In genomic region chrX:153416781-153417180, GRCh38 we compare ENCODE assay signal across 32 cellular contexts. TPM values are rescaled to one million over a fixed set of nuclear protein-coding genes. Genes with fewer than 3 reads are reported as not detected.
DNase-seq lines count a peak whose midpoint lies in the region; ATAC-seq and TF ChIP-seq lines count a peak whose summit lies in the region.
"Had no signal": no experiment of that assay in that cellular context is flagged by ENCODE, and none has a peak within 500 bp of the region (broad histone marks: within the 10 kb centered on the region; RNA-seq: fewer than 3 reads in every experiment).

No MANE protein-coding gene starts in this region.

- in situ Hi-C loops in transverse colon (cut with MboI; ENCODE audit: low pct_ligation_motif_present in 1 of 4, low pct_unique_long_range_greater_than_20kb in 1 of 4, low sequenced_read_pairs in 3 of 4): no loop called here

- H3K9me3 Mint-ChIP-seq in T-helper 2 cell treated with Interferon-gamma antibody and Interleukin-4, amounts not matched to agents 5 μg/mL and 100 μg/mL, for 36 hours: no peaks in the 10 kb centered on the region
- H3K9me3 Mint-ChIP-seq: activated naive CD4-positive, alpha-beta T cell treated with anti-CD3 and anti-CD28 coated beads, Interleukin-2, amount 10 ng/mL, durations not matched to agents 7 days and 5 days; naive thymus-derived CD8-positive, alpha-beta T cell; T-cell had no signal

- no peak overlapping the region for H3K27ac ChIP-seq in BLaER1 treated with 17β-estradiol and CSF1 and Interleukin-3, amounts not matched to agents 10 nM and 100 nM
- H3K27ac ChIP-seq in PC-3 (ENCODE audit: low read length): no peak overlapping the region
- H3K27ac ChIP-seq in transverse colon: no peak overlapping the region
- H3K27ac ChIP-seq: C4-2B, coronary artery, esophagus squamous epithelium, gastroesophageal sphincter, ovary, Peyer's patch, thoracic aorta, vagina had no signal

- no peak overlapping the region for H3K4me3 ChIP-seq in BLaER1 treated with 17β-estradiol and CSF1 and Interleukin-3, amounts not matched to agents 10 nM and 100 nM
- H3K4me3 ChIP-seq in fibroblast of mammary gland (ENCODE audit: control insufficient read depth, low read depth, low read length): no peak overlapping the region
- H3K4me3 ChIP-seq in PC-3 (ENCODE audit: low read length): no peak overlapping the region
- H3K4me3 ChIP-seq in transverse colon: no peak overlapping the region
- H3K4me3 ChIP-seq: coronary artery, esophagus squamous epithelium, gastroesophageal sphincter, ovary, Peyer's patch, thoracic aorta, vagina had no signal

- TF ChIP-seq CTCF in fibroblast of mammary gland (conservative IDR thresholded peaks at IDR 0.05; ENCODE audit: control insufficient read depth, insufficient read depth, low read depth, low read length): no peak
- no peak for TF ChIP-seq CTCF in PC-3 (conservative IDR thresholded peaks at IDR 0.05; ENCODE audit: low read depth, low read length)
- no peak for TF ChIP-seq CTCF in transverse colon (IDR thresholded peaks at IDR 0.05)

- no peak overlapping the region for H3K9ac ChIP-seq in BLaER1 treated with 17β-estradiol and CSF1 and Interleukin-3, amounts not matched to agents 10 nM and 100 nM
- no peak overlapping the region for H3K9ac ChIP-seq in PC-3 (ENCODE audit: low read length)

- no peak overlapping the region for H3K4me3 Mint-ChIP-seq in T-helper 2 cell treated with Interferon-gamma antibody and Interleukin-4, amounts not matched to agents 5 μg/mL and 100 μg/mL, for 36 hours
- H3K4me3 Mint-ChIP-seq: activated naive CD4-positive, alpha-beta T cell treated with anti-CD3 and anti-CD28 coated beads, Interleukin-2, amount 10 ng/mL, durations not matched to agents 7 days and 5 days; endodermal cell; naive thymus-derived CD8-positive, alpha-beta T cell; T-cell had no signal

- H3K27ac Mint-ChIP-seq in T-helper 2 cell treated with Interferon-gamma antibody and Interleukin-4, amounts not matched to agents 5 μg/mL and 100 μg/mL, for 36 hours: no peak overlapping the region
- H3K27ac Mint-ChIP-seq: activated naive CD4-positive, alpha-beta T cell treated with anti-CD3 and anti-CD28 coated beads, Interleukin-2, amount 10 ng/mL, durations not matched to agents 7 days and 5 days; endodermal cell; T-cell had no signal

- BruUV-seq in PC-3 (replicated peaks; lab: Mats Ljungman, UMichigan): no TSS peak

- H3K36me3 Mint-ChIP-seq in T-helper 2 cell treated with Interferon-gamma antibody and Interleukin-4, amounts not matched to agents 5 μg/mL and 100 μg/mL, for 36 hours (ENCODE audit: low read depth): no peaks in the 10 kb centered on the region
- H3K36me3 Mint-ChIP-seq: activated naive CD4-positive, alpha-beta T cell treated with anti-CD3 and anti-CD28 coated beads, Interleukin-2, amount 10 ng/mL, durations not matched to agents 7 days and 5 days; naive thymus-derived CD8-positive, alpha-beta T cell; T-cell had no signal

- H3K9me2 ChIP-seq in PC-3 (replicated peaks; ENCODE audit: low read length): no peaks in the 10 kb centered on the region

- peak; percentile 7 for DNase-seq in NCI-H82 treated with DMSO at 0.1 percent for 48 hours (lab: John Stamatoyannopoulos, UW; ENCODE audit: unreplicated experiment)
- peak; percentile 9 for DNase-seq in fibroblast of mammary gland (ENCODE audit: low read depth)
- no peak for DNase-seq in T-helper 2 cell treated with Interferon-gamma antibody and Interleukin-4, amounts not matched to agents 5 μg/mL and 100 μg/mL, for 36 hours (ENCODE audit: low spot score)
- no peak for DNase-seq in PC-3
- DNase-seq in transverse colon: no peak
- DNase-seq: activated CD4-positive, alpha-beta T cell treated with anti-CD3 and anti-CD28 coated beads for 4 hours; activated naive CD4-positive, alpha-beta T cell treated with anti-CD3 and anti-CD28 coated beads, Interleukin-2, amount 10 ng/mL, durations not matched to agents 7 days and 5 days; activated T-cell treated with anti-CD3 and anti-CD28 coated beads, Interleukin-2, amount 50 U/mL, for 48 hours; amygdala; endodermal cell; esophagus squamous epithelium; hippocampal formation; midbrain; naive thymus-derived CD8-positive, alpha-beta T cell; NCI-H1048; NCI-H187 treated with DMSO at 0.1 percent for 48 hours; NCI-H446; Peyer's patch; stimulated activated CD4-positive, alpha-beta T cell treated with anti-CD3 and anti-CD28 coated beads, Interleukin-4, amount 100 ng/mL, for 24 hours; stimulated activated naive CD4-positive, alpha-beta T cell; T-cell had no signal

- TF ChIP-seq EP300 in Ishikawa (IDR thresholded peaks at IDR 0.05; ENCODE audit: borderline replicate concordance) (no peak), transverse colon (IDR thresholded peaks at IDR 0.05; ENCODE audit: low read depth) (no peak)

- H3K36me3 ChIP-seq in BLaER1 treated with 17β-estradiol and CSF1 and Interleukin-3, amounts not matched to agents 10 nM and 100 nM: no peaks in the 10 kb centered on the region
- no peaks in the 10 kb centered on the region for H3K36me3 ChIP-seq in PC-3 (ENCODE audit: low read depth, low read length)
- H3K36me3 ChIP-seq in transverse colon: no peaks in the 10 kb centered on the region
- H3K36me3 ChIP-seq: esophagus squamous epithelium, ovary, Peyer's patch, thoracic aorta, vagina had no signal

- intact Hi-C loops in PC-3 (cut with micrococcal nuclease) (no loop called here), transverse colon (cut with DNase I; ENCODE audit: low total_unique reads) (no loop called here)

- H3K9me3 ChIP-seq in BLaER1 treated with 17β-estradiol and CSF1 and Interleukin-3, amounts not matched to agents 10 nM and 100 nM (replicated peaks in 1 of 11): peaks cover 0 to 18% (median 12%) of the 10 kb centered on the region in 11 experiments; a peak in 10 of 22 replicates
- H3K9me3 ChIP-seq in PC-3 (ENCODE audit: low read length) (no peaks in the 10 kb centered on the region), transverse colon (no peaks in the 10 kb centered on the region)
- H3K9me3 ChIP-seq: esophagus squamous epithelium, gastroesophageal sphincter, ovary, Peyer's patch, thoracic aorta, vagina had no signal

- CTCF ChIA-PET in PC-3 (lab: Charles Lee): no interaction called here

- H2AFZ ChIP-seq in PC-3 (ENCODE audit: low read length): no peak overlapping the region

- POLR2A ChIA-PET in PC-3 (lab: Charles Lee; ENCODE audit: unreplicated experiment): no interaction called here

- H3K27me3 Mint-ChIP-seq in T-helper 2 cell treated with Interferon-gamma antibody and Interleukin-4, amounts not matched to agents 5 μg/mL and 100 μg/mL, for 36 hours (ENCODE audit: low read depth): peaks cover 3% of the 10 kb centered on the region

- peaks cover 79 to 98% (median 91%) of the 10 kb centered on the region in 11 experiments for H3K27me3 ChIP-seq in BLaER1 treated with 17β-estradiol and CSF1 and Interleukin-3, amounts not matched to agents 10 nM and 100 nM
- H3K27me3 ChIP-seq in PC-3 (ENCODE audit: low read length): peaks cover 66% of the 10 kb centered on the region
- H3K27me3 ChIP-seq in transverse colon: peaks cover under 1% of the 10 kb centered on the region
- H3K27me3 ChIP-seq: gastroesophageal sphincter, ovary, Peyer's patch, vagina had no signal

- no peak for TF ChIP-seq RAD21 in Ishikawa (IDR thresholded peaks at IDR 0.05; ENCODE audit: low read depth)

- H3K4me2 ChIP-seq in BLaER1 treated with 17β-estradiol and CSF1 and Interleukin-3, amounts not matched to agents 10 nM and 100 nM: peak overlapping the region in 10 of 11 experiments; percentile 9 to 62 (median 28); a peak in 16 of 22 replicates
- no peak overlapping the region for H3K4me2 ChIP-seq in PC-3 (ENCODE audit: low read length)

- H4K20me1 ChIP-seq in BLaER1 treated with 17β-estradiol and CSF1 and Interleukin-3, amounts not matched to agents 10 nM and 100 nM: peaks cover 0 to 10% (median 0%) of the 10 kb centered on the region in 11 experiments; a peak in 7 of 22 replicates
- H4K20me1 ChIP-seq in PC-3 (ENCODE audit: low read length): no peaks in the 10 kb centered on the region

- H3K79me2 ChIP-seq in PC-3 (ENCODE audit: low read length): no peaks in the 10 kb centered on the region

- H3K4me1 Mint-ChIP-seq in T-helper 2 cell treated with Interferon-gamma antibody and Interleukin-4, amounts not matched to agents 5 μg/mL and 100 μg/mL, for 36 hours (ENCODE audit: low read depth): peaks cover 8% of the 10 kb centered on the region
- H3K4me1 Mint-ChIP-seq: endodermal cell had no signal

- H3K4me1 ChIP-seq in BLaER1 treated with 17β-estradiol and CSF1 and Interleukin-3, amounts not matched to agents 10 nM and 100 nM: peaks cover 12 to 25% (median 21%) of the 10 kb centered on the region in 10 experiments; a peak in 19 of 20 replicates
- H3K4me1 ChIP-seq in PC-3 (ENCODE audit: insufficient read depth, low read length) (no peaks in the 10 kb centered on the region), transverse colon (peaks cover 0 to 5% (median 3%) of the 10 kb centered on the region in 4 donors)

- no peaks in the 10 kb centered on the region for H3F3A ChIP-seq in PC-3 (ENCODE audit: low read length, unreplicated experiment)

- WGBS in transverse colon (ENCODE audit: low coverage in 1 of 2), 2 donors: 72% methylated on average over 8 of the region's 9 CpGs; no CpG with 5 or more reads in 1 of the 2 donors

- no peak for ATAC-seq in HG03108 (IDR thresholded peaks at IDR 0.05; ENCODE audit: unreplicated experiment)
- no peak for ATAC-seq in PC-3
- ATAC-seq: gastroesophageal sphincter; naive thymus-derived CD8-positive, alpha-beta T cell; T-cell had no signal

- no peak for TF ChIP-seq POLR2A in transverse colon (IDR thresholded peaks at IDR 0.05)

TF ChIP-seq in Ishikawa, 13 proteins besides CTCF, POLR2A, EP300 and RAD21:
- TF ChIP-seq FOXM1 (IDR thresholded peaks at IDR 0.05; ENCODE audit: borderline replicate concordance, low read depth) (no peak), MAX (IDR thresholded peaks at IDR 0.05) (0 out of 2 replicates have a peak, but pooled peaks have one; percentile 57), USF1 (IDR thresholded peaks at IDR 0.05) (peak; percentile 86)

RNA-seq across cellular contexts. Expression of gene ZFP92, which starts 5.5 kb away (rescaled TPM):
- not detected in 2 replicates for total RNA-seq in PC-3 (2014; rRNA removed)
- 1 to 10 TPM in 2 of 4 donors, under 1 TPM in 2; 0.27 to 3.0 (median 1.3) TPM for total RNA-seq in transverse colon

RNA-seq across cellular contexts. Expression of gene PNMA6E, which starts 15.6 kb away (rescaled TPM):
- total RNA-seq in PC-3 (2014; rRNA removed) (not detected in 2 replicates), transverse colon (not detected)
- total RNA-seq: bronchial epithelial cell; endodermal cell; esophagus squamous epithelium; gastroesophageal sphincter; naive thymus-derived CD8-positive, alpha-beta T cell; Peyer's patch; right cardiac atrium; T-cell; thoracic aorta; vagina had no signal

RNA-seq across cellular contexts. Expression of gene TREX2, which starts 29.1 kb away (rescaled TPM):
- total RNA-seq in PC-3 (2014; rRNA removed) (1.4 and 4.7 TPM in 2 replicates), transverse colon (1 to 10 TPM in 2 of 4 donors, under 1 TPM in 1, not detected in 1; 0.55 to 2.0 (median 1.4) TPM)

RNA-seq across cellular contexts. Expression of gene HAUS7, which starts 53.6 kb away (rescaled TPM):
- total RNA-seq in PC-3 (2014; rRNA removed): 34.1 and 46.0 TPM in 2 replicates
- total RNA-seq in transverse colon: 10 to 100 TPM in 3 of 4 donors, 1 to 10 TPM in 1; 7.0 to 34.8 (median 12.4) TPM

Comparison
In these comparisons a context has a peak if more than half of its experiments do, and no peak if none do; other contexts are left out.
1. DNase-seq: peak in NCI-H82 treated with DMSO at 0.1 percent for 48 hours (single experiment) and fibroblast of mammary gland (single experiment); none in T-helper 2 cell treated with Interferon-gamma antibody and Interleukin-4, amounts not matched to agents 5 μg/mL and 100 μg/mL, for 36 hours (single experiment), PC-3 (single experiment) and transverse colon (single experiment).